ENCODE assay signal across 1 cellular context in the genomic region with DNA sequence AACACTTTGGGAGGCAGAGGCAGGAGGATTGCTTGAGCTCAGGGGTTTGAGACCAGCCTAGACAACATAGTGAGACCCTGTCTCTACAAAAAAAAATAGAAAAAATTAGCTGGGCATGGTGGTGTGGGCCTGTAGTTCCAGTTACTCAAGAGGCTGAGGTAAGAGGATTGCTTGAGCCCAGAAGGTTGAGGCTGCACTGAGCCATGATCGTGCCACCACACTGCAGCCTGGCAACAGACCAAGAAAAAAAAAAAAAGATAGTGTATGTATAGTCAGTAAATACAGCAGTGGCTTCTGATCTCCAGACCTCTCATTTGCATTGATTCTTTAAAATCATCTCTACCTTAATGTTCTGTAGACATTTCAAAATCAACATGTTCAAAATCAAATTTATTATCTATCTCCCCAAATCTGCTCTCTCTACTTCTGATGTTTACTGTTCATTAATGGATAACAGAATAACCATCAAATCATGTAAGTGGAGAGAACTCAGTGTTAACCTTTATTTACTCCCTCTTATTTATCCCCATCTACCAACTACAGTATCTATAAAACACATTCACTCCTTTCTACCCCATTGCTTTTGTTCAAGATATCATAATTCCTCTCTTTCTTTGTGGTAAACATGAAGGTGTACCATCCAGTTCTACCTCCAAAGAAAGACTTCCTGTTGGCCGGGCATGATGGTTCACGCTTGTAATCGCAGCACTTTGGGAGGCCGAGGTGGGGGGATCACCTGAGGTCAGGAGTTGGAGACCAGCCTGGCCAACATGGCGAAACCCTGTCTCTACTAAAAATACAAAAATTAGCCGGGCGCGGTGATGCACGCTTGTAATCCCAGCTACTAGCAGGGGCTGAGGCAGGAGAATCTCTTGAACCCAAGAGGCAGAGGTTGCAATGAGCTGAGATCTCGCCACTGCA.
TF ChIP-seq lines count a peak whose summit lies in the region.

No MANE protein-coding gene starts in this region.

TF ChIP-seq in liver, 16 proteins besides CTCF, POLR2A, EP300 and RAD21 (continued from another document):
- TF ChIP-seq, protein P1, sequence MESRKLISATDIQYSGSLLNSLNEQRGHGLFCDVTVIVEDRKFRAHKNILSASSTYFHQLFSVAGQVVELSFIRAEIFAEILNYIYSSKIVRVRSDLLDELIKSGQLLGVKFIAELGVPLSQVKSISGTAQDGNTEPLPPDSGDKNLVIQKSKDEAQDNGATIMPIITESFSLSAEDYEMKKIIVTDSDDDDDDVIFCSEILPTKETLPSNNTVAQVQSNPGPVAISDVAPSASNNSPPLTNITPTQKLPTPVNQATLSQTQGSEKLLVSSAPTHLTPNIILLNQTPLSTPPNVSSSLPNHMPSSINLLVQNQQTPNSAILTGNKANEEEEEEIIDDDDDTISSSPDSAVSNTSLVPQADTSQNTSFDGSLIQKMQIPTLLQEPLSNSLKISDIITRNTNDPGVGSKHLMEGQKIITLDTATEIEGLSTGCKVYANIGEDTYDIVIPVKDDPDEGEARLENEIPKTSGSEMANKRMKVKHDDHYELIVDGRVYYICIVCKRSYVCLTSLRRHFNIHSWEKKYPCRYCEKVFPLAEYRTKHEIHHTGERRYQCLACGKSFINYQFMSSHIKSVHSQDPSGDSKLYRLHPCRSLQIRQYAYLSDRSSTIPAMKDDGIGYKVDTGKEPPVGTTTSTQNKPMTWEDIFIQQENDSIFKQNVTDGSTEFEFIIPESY (IDR thresholded peaks at IDR 0.05): peak; percentile 13
